In the genomic region with DNA sequence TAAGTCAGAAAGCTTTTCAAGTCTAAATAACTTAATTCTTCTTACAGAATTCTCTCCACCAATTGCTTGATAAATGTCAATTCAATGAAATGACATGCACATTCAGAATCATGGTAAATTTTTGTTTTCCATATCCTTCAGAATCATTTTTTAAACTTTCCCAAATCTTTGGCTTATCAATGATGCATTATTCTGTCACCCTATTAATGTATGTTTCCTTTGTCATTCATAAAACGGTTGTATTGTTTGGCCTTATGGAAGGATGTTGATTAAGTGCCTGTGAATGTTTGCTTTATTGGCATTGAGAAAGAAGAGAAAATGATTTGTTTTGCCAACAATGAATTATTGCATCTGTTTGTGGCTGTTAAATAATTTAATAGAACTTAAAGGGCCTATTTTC, we compare ENCODE assay signal across 8 cellular contexts.
"Had no signal": no experiment of that assay in that cellular context is flagged by ENCODE, and none has a peak within 500 bp of the region (broad histone marks: within the 10 kb centered on the region; RNA-seq: fewer than 3 reads in every experiment).

No MANE protein-coding gene starts in this region.

- DNase-seq: GDM1, GF-D8 had no signal

- FAIRE-seq: G401.6, GM12891, GM12892, GM18507, GM19239 had no signal

- H3K4me3 ChIP-seq: GM12878 had no signal

- ATAC-seq: GM12878 had no signal
